Comparison of ENCODE assay signal across 9 cellular contexts in the genomic region with DNA sequence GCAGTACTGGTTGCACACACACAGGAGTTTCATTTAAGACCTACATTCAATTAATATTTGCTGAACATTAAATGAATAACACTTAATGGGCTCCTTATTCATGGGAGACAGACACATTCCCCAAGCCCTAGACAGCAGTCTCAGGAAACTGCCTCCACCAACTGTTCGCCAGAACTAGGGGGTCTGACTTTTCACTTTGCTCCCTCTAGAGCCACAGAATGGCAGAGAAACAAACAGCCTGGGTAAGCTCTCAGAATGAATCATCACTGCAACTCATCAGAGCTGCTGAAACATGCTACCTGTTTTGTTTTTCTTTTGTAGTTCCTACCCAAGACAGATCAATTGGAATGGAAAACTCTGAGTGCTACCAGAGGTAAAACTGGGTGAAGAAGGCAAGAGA. TPM values are rescaled to one million over a fixed set of nuclear protein-coding genes. Genes with fewer than 3 reads are reported as not detected.
DNase-seq lines count a peak whose midpoint lies in the region; ATAC-seq, FAIRE-seq and TF ChIP-seq lines count a peak whose summit lies in the region.
"Had no signal": no experiment of that assay in that cellular context is flagged by ENCODE, and none has a peak within 500 bp of the region (broad histone marks: within the 10 kb centered on the region; RNA-seq: fewer than 3 reads in every experiment).

No MANE protein-coding gene starts in this region.

- H3K4me1 Mint-ChIP-seq in activated CD8-positive, alpha-beta T cell treated with anti-CD3 and anti-CD28 coated beads, Interleukin-2, amount 10 ng/mL, durations not matched to agents 7 days and 5 days (ENCODE audit: low read depth), result peaks cover 27% of the 10 kb centered on the region
- peaks cover 0 to 9% of the 10 kb centered on the region in 2 donors for H3K4me1 Mint-ChIP-seq in natural killer cell

- peak overlapping the region; percentile 62 for H3K27ac Mint-ChIP-seq in activated CD8-positive, alpha-beta T cell treated with anti-CD3 and anti-CD28 coated beads, Interleukin-2, amount 10 ng/mL, durations not matched to agents 7 days and 5 days
- peak overlapping the region in 1 of 2 donors; percentile 29 for H3K27ac Mint-ChIP-seq in natural killer cell
- H3K27ac Mint-ChIP-seq: dendritic cell treated with granulocyte-macrophage colony-stimulating factor and Interleukin-4, amounts not matched to agents 40 ng/mL and 50 ng/mL, for 4 days had no signal

- no peak overlapping the region for H3K9ac ChIP-seq in kidney (ENCODE audit: low read length in 2 of 2)

- peaks cover 14 to 42% of the 10 kb centered on the region in 2 donors for H3K4me1 ChIP-seq in kidney (ENCODE audit: control insufficient read depth in 1 of 2, insufficient read depth in 1 of 2, low read depth in 1 of 2, low read length in 2 of 2)

- H3K9me3 Mint-ChIP-seq in activated CD8-positive, alpha-beta T cell treated with anti-CD3 and anti-CD28 coated beads, Interleukin-2, amount 10 ng/mL, durations not matched to agents 7 days and 5 days (ENCODE audit: insufficient read depth), result no peaks in the 10 kb centered on the region
- no peaks in the 10 kb centered on the region for H3K9me3 Mint-ChIP-seq in natural killer cell
- H3K9me3 Mint-ChIP-seq: dendritic cell treated with granulocyte-macrophage colony-stimulating factor and Interleukin-4, amounts not matched to agents 40 ng/mL and 50 ng/mL, for 4 days had no signal

- no peak overlapping the region for H3K4me3 ChIP-seq in kidney (ENCODE audit: low read length in 2 of 2)

- peak; percentile 37 for DNase-seq in activated CD8-positive, alpha-beta T cell treated with anti-CD3 and anti-CD28 coated beads, Interleukin-2, amount 10 ng/mL, durations not matched to agents 7 days and 5 days
- DNase-seq in kidney (no peak), natural killer cell (no peak), NCI-H1092 treated with DMSO at 0.1 percent for 48 hours (lab: John Stamatoyannopoulos, UW) (no peak), DMS53 treated with DMSO at 0.1 percent for 48 hours (lab: John Stamatoyannopoulos, UW; ENCODE audit: unreplicated experiment) (no peak), NCI-H1436 treated with DMSO at 0.1 percent for 48 hours (lab: John Stamatoyannopoulos, UW) (no peak)

- TF ChIP-seq CTCF in C4-2B (conservative IDR thresholded peaks at IDR 0.05) (no peak), kidney (IDR thresholded peaks at IDR 0.05; ENCODE audit: borderline replicate concordance, extremely low read depth, insufficient read depth) (no peak), natural killer cell (IDR thresholded peaks at IDR 0.05) (no peak)

- ATAC-seq in GM21576 (IDR thresholded peaks at IDR 0.05; ENCODE audit: unreplicated experiment) (peak; percentile 64), natural killer cell (no peak)
- ATAC-seq in activated CD8-positive, alpha-beta T cell treated with anti-CD3 and anti-CD28 coated beads, Interleukin-2, amount 10 ng/mL, durations not matched to agents 7 days and 5 days, result peak; percentile 71

- H3K9me3 ChIP-seq in kidney (ENCODE audit: control insufficient read depth in 1 of 2, low read length in 2 of 2), result no peaks in the 10 kb centered on the region

- H3K4me3 Mint-ChIP-seq in activated CD8-positive, alpha-beta T cell treated with anti-CD3 and anti-CD28 coated beads, Interleukin-2, amount 10 ng/mL, durations not matched to agents 7 days and 5 days, result no peak overlapping the region
- H3K4me3 Mint-ChIP-seq in natural killer cell, result no peak overlapping the region
- H3K4me3 Mint-ChIP-seq: dendritic cell treated with granulocyte-macrophage colony-stimulating factor and Interleukin-4, amounts not matched to agents 40 ng/mL and 50 ng/mL, for 4 days had no signal

- H3K36me3 Mint-ChIP-seq in activated CD8-positive, alpha-beta T cell treated with anti-CD3 and anti-CD28 coated beads, Interleukin-2, amount 10 ng/mL, durations not matched to agents 7 days and 5 days (ENCODE audit: low read depth), result peaks cover 49% of the 10 kb centered on the region
- H3K36me3 Mint-ChIP-seq in natural killer cell, result no peaks in the 10 kb centered on the region

- POLR2A ChIA-PET in activated CD8-positive, alpha-beta T cell treated with anti-CD3 and anti-CD28 coated beads, Interleukin-2, amount 10 ng/mL, durations not matched to agents 7 days and 5 days (lab: Charles Lee), result interaction anchor here (1.1 to 1.7 kb wide), 4 partner anchors 8 to 32 kb away, joined by 3 to 5 read pairs (median 4); a partner anchor contains a TSS

- intact Hi-C loops in kidney (cut with DNase I) (no loop called here), natural killer cell (cut with micrococcal nuclease) (no loop called here)

- FAIRE-seq in kidney (lab: Jason Lieb, UNC), result no peak

- peak overlapping the region; percentile 83 for H3K27ac ChIP-seq in C4-2B
- peak overlapping the region; percentile 64 to 78 for H3K27ac ChIP-seq in kidney (ENCODE audit: low read depth in 2 of 2, low read length in 2 of 2)

- no peaks in the 10 kb centered on the region for H3K27me3 Mint-ChIP-seq in activated CD8-positive, alpha-beta T cell treated with anti-CD3 and anti-CD28 coated beads, Interleukin-2, amount 10 ng/mL, durations not matched to agents 7 days and 5 days (ENCODE audit: low read depth)
- no peaks in the 10 kb centered on the region for H3K27me3 Mint-ChIP-seq in natural killer cell (ENCODE audit: low read depth in 2 of 2)
- H3K27me3 Mint-ChIP-seq: dendritic cell treated with granulocyte-macrophage colony-stimulating factor and Interleukin-4, amounts not matched to agents 40 ng/mL and 50 ng/mL, for 4 days had no signal

- H3K36me3 ChIP-seq in kidney (ENCODE audit: control insufficient read depth in 1 of 2, insufficient read depth in 2 of 2, low read length in 2 of 2), result no peaks in the 10 kb centered on the region

- CTCF ChIA-PET in activated CD8-positive, alpha-beta T cell treated with anti-CD3 and anti-CD28 coated beads, Interleukin-2, amount 10 ng/mL, durations not matched to agents 7 days and 5 days (lab: Charles Lee), result interaction anchor here (0.9 to 5.0 kb wide), 12 partner anchors 8 to 377 kb away, joined by 3 to 57 read pairs (median 4); a partner anchor contains a TSS

RNA-seq across cellular contexts. Expression of a gene that starts 31.7 kb away (rescaled TPM):
- total RNA-seq in activated CD8-positive, alpha-beta T cell treated with anti-CD3 and anti-CD28 coated beads, Interleukin-2, amount 10 ng/mL, durations not matched to agents 7 days and 5 days, result 10 to 100 TPM; 95.2 to 97.5 TPM
- total RNA-seq in kidney (87.3 TPM), natural killer cell (100 to 1,000 TPM; 107 to 155 (median 139) TPM)
- polyA plus RNA-seq in kidney (ENCODE audit: insufficient read depth, low read depth, low replicate concordance), result 4.2 TPM

Comparison
In these comparisons a context has a peak if more than half of its experiments do, and no peak if none do; other contexts are left out.
1. ATAC-seq: peak in GM21576 (single experiment) and activated CD8-positive, alpha-beta T cell treated with anti-CD3 and anti-CD28 coated beads, Interleukin-2, amount 10 ng/mL, durations not matched to agents 7 days and 5 days (single experiment); none in natural killer cell (0 of 3).